ENCODE assay signal across 8 cellular contexts in the genomic region with DNA sequence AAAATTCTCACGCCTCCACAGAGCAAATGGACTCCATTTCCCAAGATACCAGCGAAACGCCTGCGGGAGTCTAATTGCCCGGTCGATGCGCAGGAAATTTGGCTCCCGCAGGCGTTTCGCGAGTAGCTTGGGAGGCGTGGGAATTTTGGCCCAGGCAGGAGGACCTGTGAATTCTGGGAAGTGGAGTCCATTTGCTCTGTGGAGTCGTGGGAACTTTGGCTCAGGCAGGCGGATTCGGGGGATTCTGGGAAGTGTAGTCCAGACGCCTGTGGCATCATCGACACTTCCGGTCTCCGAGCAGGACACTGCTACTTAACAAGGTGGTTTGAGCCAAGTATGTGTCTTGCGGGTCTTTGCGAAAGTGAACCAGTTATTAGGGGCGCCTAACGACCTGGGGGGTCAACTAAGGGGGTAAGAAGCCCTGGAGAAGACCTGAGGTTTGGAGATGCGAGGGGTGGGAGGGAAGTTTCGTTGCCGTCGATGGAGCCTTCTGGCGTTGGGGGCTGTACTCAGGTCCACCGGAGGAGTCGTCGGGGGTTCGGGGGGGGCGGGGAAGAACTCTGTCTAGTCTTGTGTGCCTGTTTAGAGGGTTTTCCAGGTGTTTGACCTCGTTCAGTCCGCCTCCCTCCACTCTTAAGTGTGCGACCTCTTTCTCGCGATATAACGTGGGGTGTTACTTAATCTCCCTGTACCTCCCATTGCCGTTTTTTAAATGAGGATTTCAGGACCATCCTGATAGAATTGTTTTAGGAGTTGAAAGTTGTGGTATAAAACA. TPM values are rescaled to one million over a fixed set of nuclear protein-coding genes. Genes with fewer than 3 reads are reported as not detected.
DNase-seq lines count a peak whose midpoint lies in the region; ATAC-seq, FAIRE-seq and TF ChIP-seq lines count a peak whose summit lies in the region.

A gene (plus strand): TSS at position 277 of the 775 bp plus-strand sequence. CDS start 4,356 bp downstream, outside the sequence.

- FAIRE-seq in astrocyte (lab: Jason Lieb, UNC) = peak; percentile 93

- peak within 1 kb of the TSS; percentile 57 for H3K4me3 ChIP-seq in HFF-Myc (replicated peaks; ENCODE audit: low read depth, low read length)
- peak within 1 kb of the TSS; percentile 100 for H3K4me3 ChIP-seq in astrocyte (ENCODE audit: insufficient read depth, low read depth, low read length)
- peak within 1 kb of the TSS; percentile 64 to 73 for H3K4me3 ChIP-seq in right atrium auricular region
- peak within 1 kb of the TSS; percentile 50 to 84 (median 74) for H3K4me3 ChIP-seq in upper lobe of left lung

- H3K4me3 Mint-ChIP-seq in T-helper 1 cell treated with Interleukin-12 subunit alpha and Interleukin-12 subunit beta and Interleukin-4 antibody, amounts not matched to agents 30 μg/mL and 1 μg/mL, for 36 hours = peak within 1 kb of the TSS; percentile 96
- peak within 1 kb of the TSS; percentile 99 for H3K4me3 Mint-ChIP-seq in astrocyte (ENCODE audit: unreplicated experiment)

- H3K4me1 ChIP-seq in astrocyte (ENCODE audit: insufficient read depth, low read length) (peaks cover 7% of the 10 kb centered on the region), right atrium auricular region (peaks cover 0 to 7% of the 10 kb centered on the region in 2 donors), upper lobe of left lung (peaks cover 5 to 9% (median 5%) of the 10 kb centered on the region in 4 donors)

- H3K9ac ChIP-seq in astrocyte (ENCODE audit: low read length) = peak within 1 kb of the TSS; percentile 90

- peak in 1 of 4 donors; percentile 30 for TF ChIP-seq EP300 in upper lobe of left lung (IDR thresholded peaks at IDR 0.05)

- H3K27ac ChIP-seq in astrocyte (ENCODE audit: low read depth, low read length) = peak within 1 kb of the TSS; percentile 74
- H3K27ac ChIP-seq in right atrium auricular region = peak within 1 kb of the TSS; percentile 80 to 85
- H3K27ac ChIP-seq in upper lobe of left lung = peak within 1 kb of the TSS; percentile 50 to 89 (median 80)

- ATAC-seq in upper lobe of left lung (ENCODE audit: low FRiP score in 2 of 2) = peak; percentile 98 to 100

- H3K27me3 ChIP-seq in astrocyte (ENCODE audit: insufficient read depth, low read length) (no peaks in the 10 kb centered on the region), right atrium auricular region (no peaks in the 10 kb centered on the region), upper lobe of left lung (no peaks in the 10 kb centered on the region)

- TF ChIP-seq CTCF in HFF-Myc (IDR thresholded peaks at IDR 0.05; ENCODE audit: low read depth, low read length, missing control alignments) (no peak), astrocyte (IDR thresholded peaks at IDR 0.05; ENCODE audit: insufficient read depth, low read depth, low read length) (no peak), right atrium auricular region (IDR thresholded peaks at IDR 0.05) (no peak), upper lobe of left lung (IDR thresholded peaks at IDR 0.05) (no peak)

- peak; percentile 97 for DNase-seq in EL
- peak; percentile 97 for DNase-seq in HFF-Myc (ENCODE audit: extremely low read depth, low read depth)
- peak; percentile 83 for DNase-seq in NCI-H1436 treated with DMSO at 0.1 percent for 48 hours (lab: John Stamatoyannopoulos, UW)
- peak; percentile 97 for DNase-seq in astrocyte (ENCODE audit: low read depth)
- DNase-seq in right atrium auricular region (ENCODE audit: low spot score) = peak; percentile 97
- peak; percentile 94 for DNase-seq in posterior vena cava (ENCODE audit: low spot score)
- DNase-seq in upper lobe of left lung = peak; percentile 5 to 95

- peaks cover 4% of the 10 kb centered on the region for H3K4me1 Mint-ChIP-seq in T-helper 1 cell treated with Interleukin-12 subunit alpha and Interleukin-12 subunit beta and Interleukin-4 antibody, amounts not matched to agents 30 μg/mL and 1 μg/mL, for 36 hours (ENCODE audit: low read depth)
- H3K4me1 Mint-ChIP-seq in astrocyte (ENCODE audit: low read depth, unreplicated experiment) = no peaks in the 10 kb centered on the region

- peak within 1 kb of the TSS; percentile 96 for H3K4me2 ChIP-seq in astrocyte (ENCODE audit: low read length)

- peak within 1 kb of the TSS; percentile 95 for H3K27ac Mint-ChIP-seq in T-helper 1 cell treated with Interleukin-12 subunit alpha and Interleukin-12 subunit beta and Interleukin-4 antibody, amounts not matched to agents 30 μg/mL and 1 μg/mL, for 36 hours
- H3K27ac Mint-ChIP-seq in astrocyte (ENCODE audit: unreplicated experiment) = peak within 1 kb of the TSS; percentile 96

- intact Hi-C loops in posterior vena cava (cut with DNase I) = no loop called here

- H3K9me3 ChIP-seq in astrocyte (ENCODE audit: insufficient read depth, low read depth, low read length) (no peaks in the 10 kb centered on the region), right atrium auricular region (peaks cover 0 to 16% of the 10 kb centered on the region in 2 donors), upper lobe of left lung (peaks cover 10 to 28% (median 19%) of the 10 kb centered on the region in 4 donors)

- WGBS in upper lobe of left lung, 2 donors = 0 to 1% methylated on average over 26 to 40 of the region's 40 CpGs

- H3K79me2 ChIP-seq in astrocyte (ENCODE audit: insufficient read depth, low read length) = peaks cover 18% of the 10 kb centered on the region

- H3K27me3 Mint-ChIP-seq in T-helper 1 cell treated with Interleukin-12 subunit alpha and Interleukin-12 subunit beta and Interleukin-4 antibody, amounts not matched to agents 30 μg/mL and 1 μg/mL, for 36 hours (ENCODE audit: low read depth) = no peaks in the 10 kb centered on the region
- H3K27me3 Mint-ChIP-seq in astrocyte (ENCODE audit: low read depth, unreplicated experiment) = no peaks in the 10 kb centered on the region

- peaks cover 5% of the 10 kb centered on the region for H3K36me3 ChIP-seq in astrocyte (ENCODE audit: insufficient read depth, low read length)
- peaks cover 9% of the 10 kb centered on the region for H3K36me3 ChIP-seq in right atrium auricular region
- peaks cover 0 to 11% (median 8%) of the 10 kb centered on the region in 4 donors for H3K36me3 ChIP-seq in upper lobe of left lung

- H2AFZ ChIP-seq in astrocyte (ENCODE audit: low read depth, low read length) = peak within 1 kb of the TSS; percentile 100

- H3K9me3 Mint-ChIP-seq in T-helper 1 cell treated with Interleukin-12 subunit alpha and Interleukin-12 subunit beta and Interleukin-4 antibody, amounts not matched to agents 30 μg/mL and 1 μg/mL, for 36 hours = peaks cover 33% of the 10 kb centered on the region
- H3K9me3 Mint-ChIP-seq in astrocyte (ENCODE audit: unreplicated experiment) = no peaks in the 10 kb centered on the region

- peak in 1 of 4 donors; percentile 40 for TF ChIP-seq POLR2A in upper lobe of left lung (IDR thresholded peaks at IDR 0.05)

- peaks cover 10% of the 10 kb centered on the region for H3K36me3 Mint-ChIP-seq in T-helper 1 cell treated with Interleukin-12 subunit alpha and Interleukin-12 subunit beta and Interleukin-4 antibody, amounts not matched to agents 30 μg/mL and 1 μg/mL, for 36 hours (ENCODE audit: low read depth)
- peaks cover 6% of the 10 kb centered on the region for H3K36me3 Mint-ChIP-seq in astrocyte (ENCODE audit: low read depth, unreplicated experiment)

- H4K20me1 ChIP-seq in astrocyte (ENCODE audit: insufficient read depth, low read length) = no peaks in the 10 kb centered on the region

RNA-seq across cellular contexts. Expression of the gene that starts here (rescaled TPM):
- 6.2 and 6.5 TPM in 2 replicates for total RNA-seq in astrocyte
- 1 to 10 TPM; 3.4 to 5.7 TPM for total RNA-seq in right atrium auricular region
- 1 to 10 TPM; 5.0 to 6.7 TPM for total RNA-seq in posterior vena cava
- total RNA-seq in upper lobe of left lung = 1 to 10 TPM; 3.4 to 8.6 (median 5.7) TPM

Comparison
In these comparisons a context has a peak if more than half of its experiments do, and no peak if none do; other contexts are left out.
1. Peak in every context shown above with its lines: DNase-seq, ATAC-seq, H3K4me3 ChIP-seq and H3K27ac ChIP-seq.